8 cellular contexts compared by ENCODE assay signal in genomic region chr16:80129791-80130190, GRCh38.
"Had no signal": no experiment of that assay in that cellular context is flagged by ENCODE, and none has a peak within 500 bp of the region (broad histone marks: within the 10 kb centered on the region; RNA-seq: fewer than 3 reads in every experiment).

No MANE protein-coding gene starts in this region.

- H3K4me3 ChIP-seq: GM12878 had no signal

- DNase-seq: GDM1, GF-D8 had no signal

- FAIRE-seq: G401.6, GM12878, GM12891, GM12892, GM18507, GM19239 had no signal
